In the genomic region with DNA sequence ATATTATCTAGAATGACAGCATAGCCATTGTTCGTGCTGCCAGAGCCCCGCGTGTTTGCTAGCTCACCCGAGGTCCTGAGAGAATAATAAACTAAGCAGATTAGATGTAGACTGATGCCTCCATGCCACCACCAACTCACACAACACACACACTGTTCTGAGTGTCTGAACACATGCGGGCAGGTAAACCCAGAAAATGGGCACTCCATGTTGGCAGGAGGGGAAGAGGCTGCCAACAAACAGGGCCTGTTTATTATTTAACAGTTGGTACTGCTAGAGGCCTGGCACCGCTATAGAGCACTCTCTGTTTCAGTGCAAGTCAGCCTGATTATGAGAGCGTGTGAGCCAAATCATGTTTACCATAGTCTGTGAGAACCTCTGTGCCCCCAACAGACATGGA, we compare ENCODE assay signal across 18 cellular contexts.
DNase-seq lines count a peak whose midpoint lies in the region; ATAC-seq and TF ChIP-seq lines count a peak whose summit lies in the region.
"Had no signal": no experiment of that assay in that cellular context is flagged by ENCODE, and none has a peak within 500 bp of the region (broad histone marks: within the 10 kb centered on the region; RNA-seq: fewer than 3 reads in every experiment).

No MANE protein-coding gene starts in this region.

- H3K27ac ChIP-seq in gastroesophageal sphincter, result peak overlapping the region in 3 of 4 donors; percentile 56 to 74 (median 67)
- H3K27ac ChIP-seq: BLaER1 treated with 17β-estradiol and CSF1 and Interleukin-3, amounts not matched to agents 10 nM and 100 nM; psoas muscle had no signal

- no peaks in the 10 kb centered on the region for H3K27me3 Mint-ChIP-seq in natural killer cell (ENCODE audit: low read depth in 2 of 2)
- H3K27me3 Mint-ChIP-seq: activated naive CD4-positive, alpha-beta T cell treated with anti-CD3 and anti-CD28 coated beads, Interleukin-2, amount 50 U/mL, for 24 hours had no signal

- no peaks in the 10 kb centered on the region for H3K9me3 Mint-ChIP-seq in natural killer cell
- H3K9me3 Mint-ChIP-seq: activated naive CD4-positive, alpha-beta T cell treated with anti-CD3 and anti-CD28 coated beads, Interleukin-2, amount 50 U/mL, for 24 hours; stimulated activated effector memory CD8-positive, alpha-beta T cell treated with anti-CD3 and anti-CD28 coated beads, Interleukin-12 subunit alpha, Interleukin-12 subunit beta, amount 100 ng/mL, for 72 hours had no signal

- no peak for TF ChIP-seq EP300 in gastroesophageal sphincter (IDR thresholded peaks at IDR 0.05)

- H3K36me3 ChIP-seq in gastroesophageal sphincter, result no peaks in the 10 kb centered on the region
- H3K36me3 ChIP-seq: BLaER1 treated with 17β-estradiol and CSF1 and Interleukin-3, amounts not matched to agents 10 nM and 100 nM had no signal

- no peak overlapping the region for H3K4me3 ChIP-seq in gastroesophageal sphincter
- H3K4me3 ChIP-seq: BLaER1 treated with 17β-estradiol and CSF1 and Interleukin-3, amounts not matched to agents 10 nM and 100 nM; GM12878; psoas muscle had no signal

- H3K9me3 ChIP-seq in gastroesophageal sphincter, result no peaks in the 10 kb centered on the region
- H3K9me3 ChIP-seq: BLaER1 treated with 17β-estradiol and CSF1 and Interleukin-3, amounts not matched to agents 10 nM and 100 nM; psoas muscle had no signal

- WGBS in gastroesophageal sphincter (ENCODE audit: low coverage in 1 of 2), 2 donors, result 52 to 75% methylated on average over 5 of the region's 7 CpGs

- no peak for TF ChIP-seq CTCF in gastroesophageal sphincter (IDR thresholded peaks at IDR 0.05)
- no peak for TF ChIP-seq CTCF in natural killer cell (IDR thresholded peaks at IDR 0.05)

- no peak overlapping the region for H3K4me3 Mint-ChIP-seq in natural killer cell
- H3K4me3 Mint-ChIP-seq: activated naive CD4-positive, alpha-beta T cell treated with anti-CD3 and anti-CD28 coated beads, Interleukin-2, amount 50 U/mL, for 24 hours; stimulated activated effector memory CD8-positive, alpha-beta T cell treated with anti-CD3 and anti-CD28 coated beads, Interleukin-12 subunit alpha, Interleukin-12 subunit beta, amount 100 ng/mL, for 72 hours; WTC11 had no signal

- peaks cover 0 to 6% of the 10 kb centered on the region in 2 donors for H3K4me1 Mint-ChIP-seq in natural killer cell
- H3K4me1 Mint-ChIP-seq: activated naive CD4-positive, alpha-beta T cell treated with anti-CD3 and anti-CD28 coated beads, Interleukin-2, amount 50 U/mL, for 24 hours; stimulated activated effector memory CD8-positive, alpha-beta T cell treated with anti-CD3 and anti-CD28 coated beads, Interleukin-12 subunit alpha, Interleukin-12 subunit beta, amount 100 ng/mL, for 72 hours; WTC11 had no signal

- intact Hi-C loops in natural killer cell (cut with micrococcal nuclease), result no loop called here

- no peak for TF ChIP-seq POLR2A in gastroesophageal sphincter (IDR thresholded peaks at IDR 0.05)

- H3K4me1 ChIP-seq in gastroesophageal sphincter, result peaks cover 8 to 45% (median 11%) of the 10 kb centered on the region in 3 donors
- H3K4me1 ChIP-seq: BLaER1 treated with 17β-estradiol and CSF1 and Interleukin-3, amounts not matched to agents 10 nM and 100 nM had no signal

- no peaks in the 10 kb centered on the region for H3K27me3 ChIP-seq in gastroesophageal sphincter
- H3K27me3 ChIP-seq: BLaER1 treated with 17β-estradiol and CSF1 and Interleukin-3, amounts not matched to agents 10 nM and 100 nM had no signal

- no peaks in the 10 kb centered on the region for H3K36me3 Mint-ChIP-seq in natural killer cell
- H3K36me3 Mint-ChIP-seq: stimulated activated effector memory CD8-positive, alpha-beta T cell treated with anti-CD3 and anti-CD28 coated beads, Interleukin-12 subunit alpha, Interleukin-12 subunit beta, amount 100 ng/mL, for 72 hours; WTC11 had no signal

- no peak overlapping the region for H3K27ac Mint-ChIP-seq in natural killer cell
- H3K27ac Mint-ChIP-seq: activated naive CD4-positive, alpha-beta T cell treated with anti-CD3 and anti-CD28 coated beads, Interleukin-2, amount 50 U/mL, for 24 hours; stimulated activated effector memory CD8-positive, alpha-beta T cell treated with anti-CD3 and anti-CD28 coated beads, Interleukin-12 subunit alpha, Interleukin-12 subunit beta, amount 100 ng/mL, for 72 hours; WTC11 had no signal

- ATAC-seq in gastroesophageal sphincter, result no peak
- ATAC-seq in GM18868 (IDR thresholded peaks at IDR 0.05; ENCODE audit: unreplicated experiment), result no peak
- ATAC-seq in natural killer cell, result no peak
- ATAC-seq: GM12878; PC-3; stimulated activated effector memory CD8-positive, alpha-beta T cell treated with anti-CD3 and anti-CD28 coated beads, Interleukin-12 subunit alpha, Interleukin-12 subunit beta, amount 100 ng/mL, for 72 hours; WTC11 had no signal

- peak in 13 of 14 donors; percentile 4 to 97 (median 69) for DNase-seq in C1 segment of cervical spinal cord (lab: John Stamatoyannopoulos, UW)
- peak; percentile 74 for DNase-seq in NCI-H2029 (lab: John Stamatoyannopoulos, UW)
- DNase-seq in pons (ENCODE audit: low spot score), result peak; percentile 97
- DNase-seq in DMS53 (lab: John Stamatoyannopoulos, UW), result no peak
- DNase-seq in natural killer cell, result no peak
- DNase-seq in epidermal melanocyte (ENCODE audit: insufficient read length, low spot score), result no peak
- DNase-seq: mesenchymal stem cell; PC-3; psoas muscle; stimulated activated CD4-positive, alpha-beta T cell treated with anti-CD3 and anti-CD28 coated beads, Interleukin-4, amount 100 ng/mL, for 1 hour; SW 1271 had no signal

Comparison
In these comparisons a context has a peak if more than half of its experiments do, and no peak if none do; other contexts are left out.
1. DNase-seq: peak in C1 segment of cervical spinal cord (13 of 14), NCI-H2029 (single experiment) and pons (single experiment); none in DMS53 (single experiment), natural killer cell (single experiment) and epidermal melanocyte (single experiment).